Comparison of ENCODE assay signal across 8 cellular contexts in the genomic region with DNA sequence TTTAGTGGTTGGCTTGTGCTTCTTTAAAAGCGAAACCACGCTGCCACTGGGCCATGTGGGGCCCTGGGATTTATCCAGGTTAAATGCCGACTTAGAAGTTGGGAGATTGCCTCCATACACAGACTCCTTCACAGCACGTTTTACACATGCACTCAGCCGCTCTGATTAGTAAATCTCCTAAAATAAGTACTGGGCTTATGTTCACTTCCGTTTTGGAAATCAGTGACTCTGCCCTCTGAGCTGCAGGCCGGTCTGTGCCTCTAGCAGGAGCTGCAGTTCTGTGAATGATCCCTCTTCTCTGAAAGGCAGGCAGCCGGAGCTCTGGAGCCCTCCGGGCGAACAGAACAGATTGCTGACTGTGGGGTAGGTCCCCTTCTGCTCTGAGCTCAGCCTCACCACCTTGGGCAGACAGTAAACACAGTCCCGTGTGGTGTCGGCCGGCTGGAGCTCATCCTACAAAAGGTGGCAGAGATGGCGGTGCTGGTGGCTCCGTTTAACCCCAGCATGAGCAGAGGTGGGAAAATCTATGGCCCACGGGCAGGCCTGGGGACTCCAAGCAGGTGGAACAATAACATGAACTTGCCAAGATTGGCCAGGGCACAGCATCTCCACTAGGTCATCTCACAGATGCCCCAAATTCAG. TPM values are rescaled to one million over a fixed set of nuclear protein-coding genes. Genes with fewer than 3 reads are reported as not detected.
DNase-seq lines count a peak whose midpoint lies in the region; ATAC-seq and TF ChIP-seq lines count a peak whose summit lies in the region.

No MANE protein-coding gene starts in this region.

- H3K27ac ChIP-seq in CD4-positive, alpha-beta T cell (ENCODE audit: low read depth, low read length): no peak overlapping the region
- H3K27ac ChIP-seq in SJSA1: peak overlapping the region; percentile 14; the same call in 1 of the 2 replicates

- H3K27me3 Mint-ChIP-seq in CD4-positive, alpha-beta T cell: no peaks in the 10 kb centered on the region
- H3K27me3 Mint-ChIP-seq in Caco-2 (ENCODE audit: insufficient read depth, unreplicated experiment): no peaks in the 10 kb centered on the region

- CTCF ChIA-PET in CD4-positive, alpha-beta T cell (lab: Charles Lee): interaction anchor here (0.7 kb wide), 1 partner anchor 19 kb away, joined by 3 read pairs; no protein-coding TSS in a partner anchor
- CTCF ChIA-PET in Caco-2 (lab: Charles Lee): no interaction called here

- POLR2A ChIA-PET in CD4-positive, alpha-beta T cell (lab: Charles Lee): interaction anchor here (0.6 kb wide), 1 partner anchor 30 kb away, joined by 3 read pairs; no protein-coding TSS in a partner anchor
- POLR2A ChIA-PET in Caco-2 (lab: Charles Lee): no interaction called here

- H3K4me1 ChIP-seq in SJSA1 (replicated peaks) (peaks cover 28% of the 10 kb centered on the region), Caco-2 (peaks cover 53% of the 10 kb centered on the region)

- H3K27ac Mint-ChIP-seq in CD4-positive, alpha-beta T cell: peak overlapping the region; percentile 89
- H3K27ac Mint-ChIP-seq in Caco-2 (ENCODE audit: unreplicated experiment): no peak overlapping the region

- peaks cover 34% of the 10 kb centered on the region for H3K4me1 Mint-ChIP-seq in CD4-positive, alpha-beta T cell (ENCODE audit: low read depth)
- peaks cover 30% of the 10 kb centered on the region for H3K4me1 Mint-ChIP-seq in Caco-2 (ENCODE audit: low read depth, unreplicated experiment)

- no peak for TF ChIP-seq CTCF in CD4-positive, alpha-beta T cell (IDR thresholded peaks at IDR 0.05)
- TF ChIP-seq CTCF in Caco-2 (IDR thresholded peaks at IDR 0.05; ENCODE audit: insufficient read depth in 1 of 2, low read depth in 1 of 2, low read length in 1 of 2, severe bottlenecking in 1 of 2, unreplicated experiment in 1 of 2): no peak

- no peaks in the 10 kb centered on the region for H3K36me3 ChIP-seq in SJSA1
- no peaks in the 10 kb centered on the region for H3K36me3 ChIP-seq in Caco-2 (ENCODE audit: control insufficient read depth, insufficient read depth, low read length)

- no peak for ATAC-seq in CD4-positive, alpha-beta T cell (ENCODE audit: poor library complexity)
- ATAC-seq in Right ventricle myocardium superior (ENCODE audit: poor library complexity) (peak; percentile 84), HG03039 (IDR thresholded peaks at IDR 0.05; ENCODE audit: unreplicated experiment) (no peak), HG03135 (IDR thresholded peaks at IDR 0.05; ENCODE audit: unreplicated experiment) (no peak)

- H3K27me3 ChIP-seq in CD4-positive, alpha-beta T cell (ENCODE audit: control insufficient read depth, insufficient read depth, low read length): no peaks in the 10 kb centered on the region
- H3K27me3 ChIP-seq in SJSA1 (replicated peaks) (no peaks in the 10 kb centered on the region), Caco-2 (replicated peaks; ENCODE audit: control insufficient read depth, insufficient read depth, low read length) (no peaks in the 10 kb centered on the region)

- intact Hi-C loops in CD4-positive, alpha-beta T cell (cut with DNase I, micrococcal nuclease): loop anchor here in 1 of 2 experiments (5.0 kb wide), 1 partner anchor 72 kb away; no protein-coding TSS in a partner anchor
- intact Hi-C loops in Right ventricle myocardium superior (cut with DNase I) (no loop called here), posterior vena cava (cut with DNase I) (loop anchor here in 1 of 2 donors (5.0 kb wide), 2 partner anchors 67 to 142 kb away; no protein-coding TSS in a partner anchor), Caco-2 (cut with micrococcal nuclease; ENCODE audit: unreplicated experiment) (no loop called here)

- no peaks in the 10 kb centered on the region for H3K9me3 Mint-ChIP-seq in CD4-positive, alpha-beta T cell
- no peaks in the 10 kb centered on the region for H3K9me3 Mint-ChIP-seq in Caco-2 (ENCODE audit: unreplicated experiment)

- H3K4me3 ChIP-seq in SJSA1 (no peak overlapping the region), Caco-2 (ENCODE audit: low read depth, low read length) (no peak overlapping the region)

- H3K4me3 Mint-ChIP-seq in CD4-positive, alpha-beta T cell: no peak overlapping the region
- H3K4me3 Mint-ChIP-seq in Caco-2 (ENCODE audit: unreplicated experiment): no peak overlapping the region

- DNase-seq in CD4-positive, alpha-beta T cell: no peak
- DNase-seq in SJSA1 (ENCODE audit: low read depth in 1 of 2, low spot score in 2 of 2): peak in 1 of 2 experiments; percentile 42
- peak; percentile 78 for DNase-seq in Right ventricle myocardium superior
- DNase-seq in posterior vena cava (ENCODE audit: low spot score): peak; percentile 88
- DNase-seq in mucosa of gallbladder (ENCODE audit: low spot score): no peak
- DNase-seq in Caco-2: no peak

- no peaks in the 10 kb centered on the region for H3K9me3 ChIP-seq in CD4-positive, alpha-beta T cell (ENCODE audit: control insufficient read depth, low read length)
- no peaks in the 10 kb centered on the region for H3K9me3 ChIP-seq in SJSA1 (replicated peaks)
- no peaks in the 10 kb centered on the region for H3K9me3 ChIP-seq in Caco-2

- BruUV-seq in Caco-2 (replicated peaks; lab: Mats Ljungman, UMichigan): no TSS peak

- H3K36me3 Mint-ChIP-seq in CD4-positive, alpha-beta T cell (ENCODE audit: low read depth): no peaks in the 10 kb centered on the region
- H3K36me3 Mint-ChIP-seq in Caco-2 (ENCODE audit: insufficient read depth, unreplicated experiment): peaks cover 3% of the 10 kb centered on the region

RNA-seq across cellular contexts. Expression of gene RAB17, which starts 9.8 kb away (rescaled TPM):
- total RNA-seq in CD4-positive, alpha-beta T cell: not detected
- total RNA-seq in SJSA1 (2014; rRNA removed; shearing (Covaris generic)): 0.21 and 0.28 TPM in 2 replicates
- total RNA-seq in Right ventricle myocardium superior (4.1 TPM), posterior vena cava (1 to 10 TPM; 2.0 to 2.7 TPM), mucosa of gallbladder (64.8 TPM), Caco-2 (2022) (60.9 and 61.5 TPM in 2 replicates)

RNA-seq across cellular contexts. Expression of gene LRRFIP1, which starts 27.1 kb away (rescaled TPM):
- 100 to 1,000 TPM; 157 to 161 TPM for total RNA-seq in CD4-positive, alpha-beta T cell
- 49.5 and 76.7 TPM in 2 replicates for total RNA-seq in SJSA1 (2014; rRNA removed; shearing (Covaris generic))
- 88.5 TPM for total RNA-seq in Right ventricle myocardium superior
- total RNA-seq in posterior vena cava: 100 to 1,000 TPM; 180 to 357 TPM
- total RNA-seq in mucosa of gallbladder: 104 TPM
- 37.1 and 40.8 TPM in 2 replicates for total RNA-seq in Caco-2 (2022)

RNA-seq across cellular contexts. Expression of gene PRLH, which starts 34.0 kb away (rescaled TPM):
- not detected for total RNA-seq in CD4-positive, alpha-beta T cell
- not detected in 2 replicates for total RNA-seq in SJSA1 (2014; rRNA removed; shearing (Covaris generic))
- total RNA-seq in Right ventricle myocardium superior: not detected
- total RNA-seq in posterior vena cava: not detected
- total RNA-seq in mucosa of gallbladder: not detected
- not detected in 2 replicates for total RNA-seq in Caco-2 (2022)

Comparison
In these comparisons a context has a peak if more than half of its experiments do, and no peak if none do; other contexts are left out.
1. DNase-seq: peak in Right ventricle myocardium superior (single experiment) and posterior vena cava (single experiment); none in CD4-positive, alpha-beta T cell (0 of 10), mucosa of gallbladder (single experiment) and Caco-2 (0 of 2).
2. RNA of gene RAB17, which starts 9.8 kb away (total RNA-seq): 64.8 TPM in mucosa of gallbladder (single experiment) and 60.9 to 61.5 TPM in Caco-2; 4.1 TPM in Right ventricle myocardium superior (single experiment), 2.0 to 2.7 TPM in posterior vena cava, 0.21 to 0.28 TPM in SJSA1 and not detected in CD4-positive, alpha-beta T cell; every median in the first group is over 10 times any median in the second.